18 cellular contexts compared by ENCODE assay signal in the genomic region with DNA sequence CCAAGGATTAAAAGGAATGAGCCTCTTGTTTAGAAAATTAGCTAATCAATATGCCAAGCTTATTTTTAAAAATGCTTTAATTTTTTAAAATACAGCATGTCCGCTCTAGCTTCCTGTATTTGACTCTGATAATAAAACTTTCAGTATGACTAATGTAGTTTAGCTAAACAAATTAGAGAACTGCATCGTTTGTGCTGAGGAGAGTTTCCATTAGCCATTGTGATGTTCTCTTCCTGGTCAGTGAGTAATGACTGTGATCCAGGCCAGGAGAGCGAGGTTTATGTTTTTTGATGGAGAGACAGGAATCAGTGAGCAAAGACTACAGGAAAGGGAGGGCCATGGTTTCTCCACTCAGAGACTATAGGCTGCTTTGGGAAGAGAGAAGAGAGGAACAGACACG.
A peak's percentile ranks its signal among the peaks of the same experiment; 100 is the strongest.
DNase-seq lines count a peak whose midpoint lies in the region; ATAC-seq and TF ChIP-seq lines count a peak whose summit lies in the region.
"Had no signal": no experiment of that assay in that cellular context is flagged by ENCODE, and none has a peak within 500 bp of the region (broad histone marks: within the 10 kb centered on the region; RNA-seq: fewer than 3 reads in every experiment).

No MANE protein-coding gene starts in this region.

- no peaks in the 10 kb centered on the region for H3K79me2 ChIP-seq in neural progenitor cell (ENCODE audit: low read depth)

- DNase-seq in choroid plexus epithelial cell (ENCODE audit: low read depth) = peak; percentile 33
- DNase-seq in neural progenitor cell (ENCODE audit: low spot score) = no peak
- DNase-seq in right lobe of liver = no peak
- no peak for DNase-seq in activated T-cell treated with anti-CD3 and anti-CD28 coated beads, Interleukin-2, amount 50 U/mL, for 4 hours
- DNase-seq in NCI-H1092 (lab: John Stamatoyannopoulos, UW) = no peak
- no peak for DNase-seq in activated effector memory CD4-positive, alpha-beta T cell treated with Interleukin-2 at 50 U/mL for 16 hours
- DNase-seq: activated naive CD4-positive, alpha-beta T cell treated with Interleukin-2 at 50 U/mL for 16 hours; body of pancreas; DMS 273 treated with DMSO at 0.1 percent for 48 hours; foreskin keratinocyte; KBM-7; NCI-H1436; NCI-H510A; spleen had no signal

- H3K27ac Mint-ChIP-seq in neural progenitor cell = no peak overlapping the region
- H3K27ac Mint-ChIP-seq: mesothelial cell of epicardium had no signal

- no peaks in the 10 kb centered on the region for H3K36me3 Mint-ChIP-seq in neural progenitor cell
- H3K36me3 Mint-ChIP-seq in activated T-cell treated with anti-CD3 and anti-CD28 coated beads, Interleukin-2, amount 50 U/mL, for 4 hours (ENCODE audit: insufficient read depth) = no peaks in the 10 kb centered on the region
- H3K36me3 Mint-ChIP-seq: mesothelial cell of epicardium had no signal

- TF ChIP-seq CTCF in choroid plexus epithelial cell (conservative IDR thresholded peaks at IDR 0.05; ENCODE audit: low read depth, low read length) (no peak), neural progenitor cell (IDR thresholded peaks at IDR 0.05) (no peak), right lobe of liver (IDR thresholded peaks at IDR 0.05) (no peak)

- H3K9me3 ChIP-seq in neural progenitor cell (ENCODE audit: low read depth) (no peaks in the 10 kb centered on the region), right lobe of liver (no peaks in the 10 kb centered on the region)
- H3K9me3 ChIP-seq: body of pancreas, spleen had no signal

- H3K4me3 ChIP-seq in choroid plexus epithelial cell (ENCODE audit: low read depth, low read length) (no peak overlapping the region), neural progenitor cell (no peak overlapping the region), right lobe of liver (no peak overlapping the region)
- H3K4me3 ChIP-seq: body of pancreas, spleen had no signal

- peak; percentile 65 for ATAC-seq in GM18511 (IDR thresholded peaks at IDR 0.05; ENCODE audit: unreplicated experiment)
- peak; percentile 64 for ATAC-seq in HG02885 (IDR thresholded peaks at IDR 0.05; ENCODE audit: poor library complexity, unreplicated experiment)
- no peak for ATAC-seq in right lobe of liver
- ATAC-seq in activated T-cell treated with anti-CD3 and anti-CD28 coated beads, Interleukin-2, amount 50 U/mL, for 4 hours = no peak
- ATAC-seq: body of pancreas, foreskin keratinocyte, Panc1 had no signal

- no peak for TF ChIP-seq POLR2A in right lobe of liver (IDR thresholded peaks at IDR 0.05)

- no peaks in the 10 kb centered on the region for H3K27me3 Mint-ChIP-seq in neural progenitor cell (ENCODE audit: insufficient read depth, low read depth)
- no peaks in the 10 kb centered on the region for H3K27me3 Mint-ChIP-seq in activated T-cell treated with anti-CD3 and anti-CD28 coated beads, Interleukin-2, amount 50 U/mL, for 4 hours (ENCODE audit: low read depth)

- H3K27me3 ChIP-seq in neural progenitor cell (no peaks in the 10 kb centered on the region), right lobe of liver (no peaks in the 10 kb centered on the region)
- H3K27me3 ChIP-seq: body of pancreas, foreskin keratinocyte, spleen had no signal

- no peaks in the 10 kb centered on the region for H3F3A ChIP-seq in neural progenitor cell (ENCODE audit: low read depth)

- H3K27ac ChIP-seq in neural progenitor cell (no peak overlapping the region), right lobe of liver (no peak overlapping the region)
- H3K27ac ChIP-seq: foreskin keratinocyte, spleen had no signal

- no peak overlapping the region for H3K4me3 Mint-ChIP-seq in neural progenitor cell
- H3K4me3 Mint-ChIP-seq in activated T-cell treated with anti-CD3 and anti-CD28 coated beads, Interleukin-2, amount 50 U/mL, for 4 hours = no peak overlapping the region
- H3K4me3 Mint-ChIP-seq: mesothelial cell of epicardium had no signal

- H3K4me1 ChIP-seq in neural progenitor cell = no peaks in the 10 kb centered on the region
- no peaks in the 10 kb centered on the region for H3K4me1 ChIP-seq in right lobe of liver
- H3K4me1 ChIP-seq: foreskin keratinocyte, spleen had no signal

- WGBS in right lobe of liver (ENCODE audit: insufficient coverage, low coverage, low lambda C conversion rate, missing lambda C conversion rate) = 65% methylated on average over 3 of the region's 4 CpGs

- H3K4me2 ChIP-seq in neural progenitor cell = no peak overlapping the region

- H3K9ac ChIP-seq in neural progenitor cell = no peak overlapping the region

- no peaks in the 10 kb centered on the region for H3K36me3 ChIP-seq in neural progenitor cell
- no peaks in the 10 kb centered on the region for H3K36me3 ChIP-seq in right lobe of liver
- H3K36me3 ChIP-seq: spleen had no signal

- intact Hi-C loops in right lobe of liver (cut with DNase I) = no loop called here

- H3K4me1 Mint-ChIP-seq in neural progenitor cell = no peaks in the 10 kb centered on the region
- no peaks in the 10 kb centered on the region for H3K4me1 Mint-ChIP-seq in activated T-cell treated with anti-CD3 and anti-CD28 coated beads, Interleukin-2, amount 50 U/mL, for 4 hours (ENCODE audit: low read depth)

- no peaks in the 10 kb centered on the region for H4K20me1 ChIP-seq in neural progenitor cell (ENCODE audit: low read depth)

- H2AFZ ChIP-seq in neural progenitor cell (replicated peaks) = peak overlapping the region; percentile 60

- H3K9me3 Mint-ChIP-seq in neural progenitor cell = no peaks in the 10 kb centered on the region
- H3K9me3 Mint-ChIP-seq in activated T-cell treated with anti-CD3 and anti-CD28 coated beads, Interleukin-2, amount 50 U/mL, for 4 hours = peaks cover 4% of the 10 kb centered on the region

Comparison
In these comparisons a context has a peak if more than half of its experiments do, and no peak if none do; other contexts are left out.
1. ATAC-seq: peak in GM18511 (single experiment) and HG02885 (single experiment); none in right lobe of liver (0 of 4) and activated T-cell treated with anti-CD3 and anti-CD28 coated beads, Interleukin-2, amount 50 U/mL, for 4 hours (0 of 2).